21 cellular contexts compared by ENCODE assay signal in genomic region chr1:116299248-116299647, GRCh38.
DNase-seq lines count a peak whose midpoint lies in the region; ATAC-seq, FAIRE-seq and TF ChIP-seq lines count a peak whose summit lies in the region.
"Had no signal": no experiment of that assay in that cellular context is flagged by ENCODE, and none has a peak within 500 bp of the region (broad histone marks: within the 10 kb centered on the region; RNA-seq: fewer than 3 reads in every experiment).

No MANE protein-coding gene starts in this region.

- H3K4me2 ChIP-seq in osteoblast (ENCODE audit: insufficient read depth, low read length) (no peak overlapping the region), HepG2 (ENCODE audit: low read depth, low read length) (no peak overlapping the region)

- no peak overlapping the region for H3K9ac ChIP-seq in HepG2 (ENCODE audit: insufficient read depth, low read depth, low read length)

- no peaks in the 10 kb centered on the region for H3K36me3 ChIP-seq in osteoblast (ENCODE audit: insufficient read depth, low read length)
- H3K36me3 ChIP-seq in upper lobe of right lung: no peaks in the 10 kb centered on the region
- H3K36me3 ChIP-seq in HepG2 (replicated peaks in 1 of 2; ENCODE audit: control insufficient read depth in 1 of 2, insufficient read depth in 2 of 2, low read length in 2 of 2): no peaks in the 10 kb centered on the region
- H3K36me3 ChIP-seq: BE2C, Peyer's patch, SJCRH30 had no signal

- FAIRE-seq in HepG2 (lab: Jason Lieb, UNC): no peak
- FAIRE-seq: H54, K562 had no signal

- no peak for TF ChIP-seq EP300 in HepG2 (IDR thresholded peaks at IDR 0.05; ENCODE audit: low read depth in 2 of 2, low read length in 2 of 2)
- TF ChIP-seq EP300 in HepG2 (CRISPR knock-in tag; IDR thresholded peaks at IDR 0.05; ENCODE audit: borderline replicate concordance): no peak

- no peak for TF ChIP-seq CTCF in osteoblast (IDR thresholded peaks at IDR 0.05; ENCODE audit: extremely low read depth, low read depth, low read length)
- no peak for TF ChIP-seq CTCF in upper lobe of right lung (IDR thresholded peaks at IDR 0.05)
- no peak for TF ChIP-seq CTCF in HepG2 (CRISPR knock-in tag; IDR thresholded peaks at IDR 0.05)

- CTCF ChIA-PET in HepG2 (lab: Yijun Ruan, JAX; ENCODE audit: low intra/inter-chr PET ratio, low total read pairs): no interaction called here

- H3K4me1 ChIP-seq in osteoblast (ENCODE audit: insufficient read depth, low read length) (no peaks in the 10 kb centered on the region), upper lobe of right lung (no peaks in the 10 kb centered on the region), HepG2 (ENCODE audit: insufficient read depth, low read length) (peaks cover 9% of the 10 kb centered on the region)
- H3K4me1 ChIP-seq: BE2C, SJCRH30 had no signal

- TF ChIP-seq RAD21 in HepG2 (CRISPR knock-in tag; IDR thresholded peaks at IDR 0.05): no peak

- H2AFZ ChIP-seq in osteoblast (ENCODE audit: low read length): no peak overlapping the region
- no peak overlapping the region for H2AFZ ChIP-seq in HepG2 (ENCODE audit: low read length)

- H3K79me2 ChIP-seq in osteoblast (ENCODE audit: insufficient read depth, low read length): no peaks in the 10 kb centered on the region
- H3K79me2 ChIP-seq in HepG2 (ENCODE audit: insufficient read depth, low read length): no peaks in the 10 kb centered on the region

- ATAC-seq in upper lobe of right lung (peak; percentile 22), HG03095 (IDR thresholded peaks at IDR 0.05; ENCODE audit: unreplicated experiment) (no peak), HepG2 (no peak)
- ATAC-seq: K562, T-cell had no signal

- no peaks in the 10 kb centered on the region for H3K27me3 ChIP-seq in osteoblast (ENCODE audit: insufficient read depth, low read length)
- H3K27me3 ChIP-seq in upper lobe of right lung: no peaks in the 10 kb centered on the region
- H3K27me3 ChIP-seq in HepG2 (ENCODE audit: control insufficient read depth in 1 of 2, insufficient read depth in 2 of 2, low read length in 2 of 2): peaks cover 0 to 18% of the 10 kb centered on the region in 2 experiments; a peak in 2 of 5 replicates
- H3K27me3 ChIP-seq: BE2C, Peyer's patch, SJCRH30 had no signal

- no peak for TF ChIP-seq POLR2A in HepG2 (IDR thresholded peaks at IDR 0.05; ENCODE audit: insufficient read depth in 1 of 2, low read depth in 2 of 2, low read length in 2 of 2)

- DNase-seq in DMS79 treated with DMSO at 0.1 percent for 48 hours (lab: John Stamatoyannopoulos, UW): peak; percentile 20
- DNase-seq in RPMI8226: peak; percentile 35
- peak; percentile 58 for DNase-seq in osteoblast (ENCODE audit: insufficient read length, low spot score, missing footprints)
- no peak for DNase-seq in upper lobe of right lung
- DNase-seq in DMS 273 treated with DMSO at 0.1 percent for 48 hours (lab: John Stamatoyannopoulos, UW): no peak
- DNase-seq in HepG2 (ENCODE audit: low spot score): no peak
- DNase-seq: BE2C; CD4-positive, alpha-beta T cell; COR-L47; GDM1; NCI-H1092 treated with DMSO at 0.1 percent for 48 hours; NCI-H2029 treated with DMSO at 0.1 percent for 48 hours; NCI-H2171 treated with DMSO at 0.1 percent for 48 hours; NCI-H524 treated with DMSO at 0.1 percent for 48 hours; NCI-H82; Peyer's patch; SJCRH30; T-cell had no signal

- POLR2A ChIA-PET in HepG2 (lab: Yijun Ruan, JAX): no interaction called here

- no peak overlapping the region for H3K27ac ChIP-seq in osteoblast (ENCODE audit: low read depth, low read length)
- H3K27ac ChIP-seq in upper lobe of right lung: no peak overlapping the region
- H3K27ac ChIP-seq in HepG2 (ENCODE audit: extremely low read length, insufficient read depth, low read length): no peak overlapping the region
- H3K27ac ChIP-seq: Peyer's patch, SJCRH30 had no signal

- in situ Hi-C loops in HepG2 (cut with HindIII; ENCODE audit: extremely low pct_ligation_motif_present, low pct_unique_long_range_greater_than_20kb): no loop called here

- H3K9me3 ChIP-seq in osteoblast (ENCODE audit: low read depth, low read length) (no peaks in the 10 kb centered on the region), upper lobe of right lung (no peaks in the 10 kb centered on the region), HepG2 (ENCODE audit: low read length) (no peaks in the 10 kb centered on the region)
- H3K9me3 ChIP-seq: Peyer's patch, SJCRH30 had no signal

- WGBS in HepG2 (ENCODE audit: low lambda C conversion rate): 3% methylated on average over 1 of the region's 1 CpG

- intact Hi-C loops in upper lobe of right lung (cut with DNase I) (no loop called here), HepG2 (cut with micrococcal nuclease; ENCODE audit: unreplicated experiment) (no loop called here)

- H4K20me1 ChIP-seq in osteoblast (ENCODE audit: insufficient read depth, low read length): no peaks in the 10 kb centered on the region
- H4K20me1 ChIP-seq in HepG2 (ENCODE audit: insufficient read depth, low read length): no peaks in the 10 kb centered on the region

- H3K4me3 ChIP-seq in osteoblast (ENCODE audit: insufficient read depth, low read length): no peak overlapping the region
- no peak overlapping the region for H3K4me3 ChIP-seq in upper lobe of right lung
- no peak overlapping the region for H3K4me3 ChIP-seq in HepG2 (replicated peaks in 1 of 3; ENCODE audit: insufficient read depth in 1 of 3, low read depth in 2 of 3, low read length in 3 of 3)
- H3K4me3 ChIP-seq: K562, Peyer's patch, SJCRH30 had no signal

- no TSS peak for BruUV-seq in HepG2 (replicated peaks; lab: Mats Ljungman, UMichigan)

TF ChIP-seq in HepG2, 621 proteins besides CTCF, POLR2A, EP300 and RAD21:
- TF ChIP-seq ZNF251 (CRISPR knock-in tag; IDR thresholded peaks at IDR 0.05) (no peak), ZNF501 (CRISPR knock-in tag; IDR thresholded peaks at IDR 0.05) (no peak), ZNF850 (CRISPR knock-in tag; conservative IDR thresholded peaks at IDR 0.05) (no peak), CBX5 (CRISPR knock-in tag; IDR thresholded peaks at IDR 0.05; ENCODE audit: borderline replicate concordance) (no peak), ZNF891 (CRISPR knock-in tag; IDR thresholded peaks at IDR 0.05) (no peak), CENPX (CRISPR knock-in tag; IDR thresholded peaks at IDR 0.05) (no peak), ZBTB42 (CRISPR knock-in tag; IDR thresholded peaks at IDR 0.05) (no peak)
TF ChIP-seq in HepG2: peak in this region for 0.

Comparison
In these comparisons a context has a peak if more than half of its experiments do, and no peak if none do; other contexts are left out.
1. DNase-seq: peak in DMS79 treated with DMSO at 0.1 percent for 48 hours (single experiment), RPMI8226 (single experiment) and osteoblast (single experiment); none in upper lobe of right lung (single experiment), DMS 273 treated with DMSO at 0.1 percent for 48 hours (single experiment) and HepG2 (single experiment).